Comparison of ENCODE assay signal across 8 cellular contexts in genomic region chr10:119541459-119542356, GRCh38. TPM values are rescaled to one million over a fixed set of nuclear protein-coding genes. Genes with fewer than 3 reads are reported as not detected.
DNase-seq lines count a peak whose midpoint lies in the region; ATAC-seq and TF ChIP-seq lines count a peak whose summit lies in the region.

No MANE protein-coding gene starts in this region.

- H3K79me2 ChIP-seq in hepatocyte: no peaks in the 10 kb centered on the region

- DNase-seq in NB4 (ENCODE audit: low read depth) (no peak), hepatocyte (ENCODE audit: low spot score) (no peak), islet precursor cell (no peak), DMS79 treated with DMSO at 0.1 percent for 48 hours (lab: John Stamatoyannopoulos, UW) (no peak)
- DNase-seq in activated gamma-delta T cell treated with anti-CD3 and anti-CD28 coated beads, Interleukin-2, amount 50 U/mL, for 16 hours (ENCODE audit: low read depth): peak; percentile 33
- peak; percentile 17 to 66 for DNase-seq in stimulated activated CD4-positive, alpha-beta T cell treated with anti-CD3 and anti-CD28 coated beads, Interleukin-15, amount 100 ng/mL, for 1 hour (ENCODE audit: low read depth in 1 of 2, low spot score in 1 of 2)

- no peaks in the 10 kb centered on the region for H3K9me3 ChIP-seq in hepatocyte (ENCODE audit: low read depth)

- H3K27ac ChIP-seq in hepatocyte: no peak overlapping the region

- TF ChIP-seq POLR2A in NB4 (IDR thresholded peaks at IDR 0.05; ENCODE audit: extremely low read depth, insufficient read length): no peak

- H2AFZ ChIP-seq in hepatocyte: peak overlapping the region; percentile 85

- H3K36me3 ChIP-seq in hepatocyte (replicated peaks; ENCODE audit: insufficient read depth, low read depth): no peaks in the 10 kb centered on the region

- no peaks in the 10 kb centered on the region for H4K20me1 ChIP-seq in hepatocyte (ENCODE audit: insufficient read depth, poor library complexity, severe bottlenecking)

- H3K4me2 ChIP-seq in hepatocyte: peak overlapping the region; percentile 100

- H3K4me3 ChIP-seq in NB4 (ENCODE audit: low read depth, low read length) (peak overlapping the region; percentile 59), hepatocyte (peak overlapping the region; percentile 67)

- no peak for TF ChIP-seq CTCF in NB4 (IDR thresholded peaks at IDR 0.05; ENCODE audit: low read depth, low read length)
- no peak for TF ChIP-seq CTCF in hepatocyte (IDR thresholded peaks at IDR 0.05; ENCODE audit: poor library complexity)

- ATAC-seq in GM18520 (IDR thresholded peaks at IDR 0.05; ENCODE audit: unreplicated experiment) (peak; percentile 8), HG02763 (IDR thresholded peaks at IDR 0.05; ENCODE audit: unreplicated experiment) (no peak)

- H3K27me3 ChIP-seq in hepatocyte: peaks cover 49% of the 10 kb centered on the region

- WGBS in hepatocyte (ENCODE audit: low lambda C conversion rate, missing lambda C conversion rate): 26% methylated on average over 56 of the region's 57 CpGs

- H3K9me2 ChIP-seq in hepatocyte (replicated peaks; ENCODE audit: insufficient read depth): no peaks in the 10 kb centered on the region

- peaks cover 18% of the 10 kb centered on the region for H3K4me1 ChIP-seq in hepatocyte (ENCODE audit: insufficient read depth)

RNA-seq across cellular contexts. Expression of gene RGS10, which starts 0.8 kb away (rescaled TPM):
- 2.2 and 5.4 TPM in 2 replicates for total RNA-seq in hepatocyte
- polyA plus RNA-seq in hepatocyte: 8.4 and 14.4 TPM in 2 replicates

RNA-seq across cellular contexts. Expression of gene TIAL1, which starts 55.1 kb away (rescaled TPM):
- total RNA-seq in hepatocyte: 74.4 and 81.3 TPM in 2 replicates
- 36.4 and 42.2 TPM in 2 replicates for polyA plus RNA-seq in hepatocyte

Comparison
In these comparisons a context has a peak if more than half of its experiments do, and no peak if none do; other contexts are left out.
1. DNase-seq: peak in activated gamma-delta T cell treated with anti-CD3 and anti-CD28 coated beads, Interleukin-2, amount 50 U/mL, for 16 hours (single experiment) and stimulated activated CD4-positive, alpha-beta T cell treated with anti-CD3 and anti-CD28 coated beads, Interleukin-15, amount 100 ng/mL, for 1 hour (2 of 2); none in NB4 (single experiment), hepatocyte (single experiment), islet precursor cell (single experiment) and DMS79 treated with DMSO at 0.1 percent for 48 hours (single experiment).